21 cellular contexts compared by ENCODE assay signal in the genomic region with DNA sequence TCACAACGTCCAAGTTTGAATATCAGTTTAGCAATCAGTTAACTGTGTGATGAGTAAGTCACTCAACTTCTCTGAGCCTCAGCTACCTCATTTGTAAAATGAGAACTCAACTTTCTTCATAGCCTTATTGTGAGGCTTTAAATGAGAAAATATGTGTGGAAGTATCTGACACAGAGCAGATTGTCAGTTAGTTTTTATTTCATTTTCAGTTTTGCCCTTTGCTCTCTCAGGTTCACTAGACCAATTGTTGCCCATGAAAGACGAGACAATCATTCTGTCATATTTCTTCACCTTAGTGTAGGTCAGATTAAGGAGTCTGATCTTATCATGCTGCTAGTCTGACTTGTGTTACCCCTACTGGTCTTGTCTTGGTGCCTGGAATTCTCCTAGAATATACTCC.
A peak's percentile ranks its signal among the peaks of the same experiment; 100 is the strongest.
DNase-seq lines count a peak whose midpoint lies in the region; ATAC-seq and TF ChIP-seq lines count a peak whose summit lies in the region.
"Had no signal": no experiment of that assay in that cellular context is flagged by ENCODE, and none has a peak within 500 bp of the region (broad histone marks: within the 10 kb centered on the region; RNA-seq: fewer than 3 reads in every experiment).

No MANE protein-coding gene starts in this region.

- no peaks in the 10 kb centered on the region for H3K36me3 ChIP-seq in testis (ENCODE audit: low read depth, missing control alignments)
- H3K36me3 ChIP-seq: tibial artery, WERI-Rb-1 had no signal

- no peak overlapping the region for H3K27ac ChIP-seq in testis
- H3K27ac ChIP-seq: parathyroid adenoma, RWPE1, WERI-Rb-1 had no signal

- no peaks in the 10 kb centered on the region for H3K27me3 ChIP-seq in testis
- H3K27me3 ChIP-seq: tibial artery had no signal

- no peak for TF ChIP-seq POLR2A in testis (IDR thresholded peaks at IDR 0.05)

- no peak for TF ChIP-seq CTCF in testis (IDR thresholded peaks at IDR 0.05)

- no peaks in the 10 kb centered on the region for H3K4me1 ChIP-seq in testis
- H3K4me1 ChIP-seq: parathyroid adenoma had no signal

- intact Hi-C loops in testis (cut with DNase I; ENCODE audit: low total_unique reads) = no loop called here

- H3K9me3 ChIP-seq in testis = no peaks in the 10 kb centered on the region
- H3K9me3 ChIP-seq: tibial artery had no signal

- ATAC-seq in GM18868 (IDR thresholded peaks at IDR 0.05; ENCODE audit: unreplicated experiment) = peak; percentile 49
- peak; percentile 58 for ATAC-seq in GM21526 (IDR thresholded peaks at IDR 0.05; ENCODE audit: low FRiP score, unreplicated experiment)
- ATAC-seq in HG03060 (IDR thresholded peaks at IDR 0.05; ENCODE audit: low read depth, unreplicated experiment) = peak; percentile 45
- no peak for ATAC-seq in GM19328 (IDR thresholded peaks at IDR 0.05; ENCODE audit: unreplicated experiment)
- ATAC-seq: K562; stimulated activated effector memory CD8-positive, alpha-beta T cell treated with anti-CD3 and anti-CD28 coated beads, Interleukin-12 subunit alpha, Interleukin-12 subunit beta, amount 100 ng/mL, for 72 hours had no signal

- no peak overlapping the region for H3K4me3 ChIP-seq in testis
- H3K4me3 ChIP-seq: K562, lung, skin epidermis, tibial artery had no signal

- peak; percentile 26 for DNase-seq in OCI-M1 (lab: John Stamatoyannopoulos, UW)
- no peak for DNase-seq in RKO (ENCODE audit: low spot score)
- no peak for DNase-seq in C1 segment of cervical spinal cord (lab: John Stamatoyannopoulos, UW)
- no peak for DNase-seq in testis
- DNase-seq: activated CD4-positive, alpha-beta memory T cell treated with anti-CD3 and anti-CD28 coated beads, Interleukin-2, amount 10 ng/mL, durations not matched to agents 7 days and 5 days; COR-L47; naive B cell; NCI-H1092 treated with DMSO at 0.1 percent for 48 hours; NCI-H2171 treated with DMSO at 0.1 percent for 48 hours; tibial artery; WERI-Rb-1 had no signal

- WGBS in testis, 2 donors = 71 to 76% methylated on average over 2 of the region's 2 CpGs
